Comparison of ENCODE assay signal across 1 cellular context in the genomic region with DNA sequence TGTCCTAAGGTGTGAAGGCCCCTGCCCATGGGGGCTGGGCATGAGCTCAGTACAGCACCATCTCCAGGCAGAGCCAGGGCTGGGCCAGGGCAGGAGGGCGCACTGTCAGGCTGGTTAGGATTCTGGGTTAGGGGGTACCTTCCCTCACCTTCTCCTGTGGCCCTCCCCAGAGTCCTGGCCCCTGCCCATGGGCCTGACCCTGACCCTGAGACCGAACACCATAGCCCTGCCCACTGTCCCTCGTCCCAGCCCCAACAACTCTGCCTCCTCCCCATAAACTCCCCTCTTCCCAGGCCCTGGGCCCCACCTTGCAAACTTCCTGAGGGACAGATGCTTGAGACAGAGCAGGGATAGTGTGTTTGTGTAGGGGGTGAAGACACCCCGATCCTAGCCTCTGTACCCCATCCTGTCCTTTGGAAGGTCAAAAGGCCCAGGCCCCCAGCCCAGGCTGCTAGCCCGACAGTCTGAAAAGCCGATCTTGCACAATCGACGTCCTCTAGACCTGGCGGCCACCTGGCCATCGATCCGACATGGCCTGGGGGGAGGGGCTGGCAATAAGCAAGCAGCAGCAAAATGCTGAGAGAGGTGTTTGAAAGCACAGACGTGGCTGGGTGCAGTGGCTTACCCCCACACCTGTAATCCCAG.
TF ChIP-seq lines count a peak whose summit lies in the region.

No MANE protein-coding gene starts in this region.

TF ChIP-seq in HepG2, 621 proteins besides CTCF, POLR2A, EP300 and RAD21 (continued from another document and continues in another):
- TF ChIP-seq, protein P1, sequence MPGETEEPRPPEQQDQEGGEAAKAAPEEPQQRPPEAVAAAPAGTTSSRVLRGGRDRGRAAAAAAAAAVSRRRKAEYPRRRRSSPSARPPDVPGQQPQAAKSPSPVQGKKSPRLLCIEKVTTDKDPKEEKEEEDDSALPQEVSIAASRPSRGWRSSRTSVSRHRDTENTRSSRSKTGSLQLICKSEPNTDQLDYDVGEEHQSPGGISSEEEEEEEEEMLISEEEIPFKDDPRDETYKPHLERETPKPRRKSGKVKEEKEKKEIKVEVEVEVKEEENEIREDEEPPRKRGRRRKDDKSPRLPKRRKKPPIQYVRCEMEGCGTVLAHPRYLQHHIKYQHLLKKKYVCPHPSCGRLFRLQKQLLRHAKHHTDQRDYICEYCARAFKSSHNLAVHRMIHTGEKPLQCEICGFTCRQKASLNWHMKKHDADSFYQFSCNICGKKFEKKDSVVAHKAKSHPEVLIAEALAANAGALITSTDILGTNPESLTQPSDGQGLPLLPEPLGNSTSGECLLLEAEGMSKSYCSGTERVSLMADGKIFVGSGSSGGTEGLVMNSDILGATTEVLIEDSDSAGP (CRISPR knock-in tag; IDR thresholded peaks at IDR 0.05; ENCODE audit: borderline replicate concordance), result peak; percentile 54; the same call in 1 of the 2 replicates
- TF ChIP-seq PITX1 (CRISPR knock-in tag; IDR thresholded peaks at IDR 0.05) (peak; percentile 83; the same call in 1 of the 2 replicates), ZNF7 (CRISPR knock-in tag; IDR thresholded peaks at IDR 0.05) (no peak), ZNF773 (CRISPR knock-in tag; IDR thresholded peaks at IDR 0.05; ENCODE audit: borderline replicate concordance) (no peak), SAFB2 (CRISPR knock-in tag; IDR thresholded peaks at IDR 0.05; ENCODE audit: borderline replicate concordance, low read depth) (0 out of 2 replicates have a peak, but pooled peaks have one; percentile 59), TCF12 (IDR thresholded peaks at IDR 0.05) (no peak), TCF12 (CRISPR knock-in tag; IDR thresholded peaks at IDR 0.05) (0 out of 2 replicates have a peak, but pooled peaks have one; percentile 40), ZNF180 (CRISPR knock-in tag; IDR thresholded peaks at IDR 0.05; ENCODE audit: borderline replicate concordance, low read depth) (no peak), SALL1 (CRISPR knock-in tag; IDR thresholded peaks at IDR 0.05) (peak; percentile 87), RFXANK (CRISPR knock-in tag; IDR thresholded peaks at IDR 0.05) (no peak), ZNF468 (CRISPR knock-in tag; IDR thresholded peaks at IDR 0.05) (no peak), ZSCAN29 (CRISPR knock-in tag; conservative IDR thresholded peaks at IDR 0.05) (0 out of 2 replicates have a peak, but pooled peaks have one; percentile 31), ZNF383 (CRISPR knock-in tag; IDR thresholded peaks at IDR 0.05; ENCODE audit: borderline replicate concordance) (no peak), HMG20B (CRISPR knock-in tag; conservative IDR thresholded peaks at IDR 0.05) (no peak), ZNF747 (CRISPR knock-in tag; IDR thresholded peaks at IDR 0.05; ENCODE audit: borderline replicate concordance) (0 out of 2 replicates have a peak, but pooled peaks have one; percentile 26), ZNF205 (CRISPR knock-in tag; IDR thresholded peaks at IDR 0.05) (no peak), TSC22D2 (CRISPR knock-in tag; IDR thresholded peaks at IDR 0.05; ENCODE audit: borderline replicate concordance) (no peak), ARNTL (CRISPR knock-in tag; IDR thresholded peaks at IDR 0.05) (0 out of 2 replicates have a peak, but pooled peaks have one; percentile 31), NCOA2 (CRISPR knock-in tag; IDR thresholded peaks at IDR 0.05) (peak; percentile 26; the same call in 1 of the 2 replicates), ZNF720 (CRISPR knock-in tag; IDR thresholded peaks at IDR 0.05) (no peak), GZF1 (CRISPR knock-in tag; IDR thresholded peaks at IDR 0.05) (no peak), FOSL1 (CRISPR knock-in tag; IDR thresholded peaks at IDR 0.05; ENCODE audit: borderline replicate concordance) (no peak), SRSF4 (IDR thresholded peaks at IDR 0.05; ENCODE audit: low read depth, low read length, poor library complexity, severe bottlenecking) (no peak), ZNF274 (CRISPR knock-in tag; IDR thresholded peaks at IDR 0.05) (no peak), ZNF263 (CRISPR knock-in tag; IDR thresholded peaks at IDR 0.05) (0 out of 2 replicates have a peak, but pooled peaks have one; percentile 38), ZEB1 (IDR thresholded peaks at IDR 0.05; ENCODE audit: insufficient replicate concordance, low read depth) (peak; percentile 98), SP1 (IDR thresholded peaks at IDR 0.05) (no peak), SP1 (CRISPR knock-in tag; IDR thresholded peaks at IDR 0.05) (no peak), BHLHE40 (IDR thresholded peaks at IDR 0.05; ENCODE audit: low read length) (no peak), TEAD2 (CRISPR knock-in tag; IDR thresholded peaks at IDR 0.05) (no peak), TBX3 (IDR thresholded peaks at IDR 0.05; ENCODE audit: borderline replicate concordance) (peak; percentile 21; the same call in 1 of the 2 replicates), ZNF296 (CRISPR knock-in tag; conservative IDR thresholded peaks at IDR 0.05) (peak; percentile 79; the same call in 1 of the 2 replicates), GATAD1 (CRISPR knock-in tag; IDR thresholded peaks at IDR 0.05) (no peak), ZFP41 (CRISPR knock-in tag; IDR thresholded peaks at IDR 0.05; ENCODE audit: borderline replicate concordance) (no peak), STAT5B (CRISPR knock-in tag; IDR thresholded peaks at IDR 0.05) (no peak), ZNF790 (CRISPR knock-in tag; IDR thresholded peaks at IDR 0.05; ENCODE audit: borderline replicate concordance) (no peak)
- TF ChIP-seq, protein P2, sequence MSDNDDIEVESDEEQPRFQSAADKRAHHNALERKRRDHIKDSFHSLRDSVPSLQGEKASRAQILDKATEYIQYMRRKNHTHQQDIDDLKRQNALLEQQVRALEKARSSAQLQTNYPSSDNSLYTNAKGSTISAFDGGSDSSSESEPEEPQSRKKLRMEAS (IDR thresholded peaks at IDR 0.05), result 0 out of 2 replicates have a peak, but pooled peaks have one; percentile 57
- TF ChIP-seq, protein P3, sequence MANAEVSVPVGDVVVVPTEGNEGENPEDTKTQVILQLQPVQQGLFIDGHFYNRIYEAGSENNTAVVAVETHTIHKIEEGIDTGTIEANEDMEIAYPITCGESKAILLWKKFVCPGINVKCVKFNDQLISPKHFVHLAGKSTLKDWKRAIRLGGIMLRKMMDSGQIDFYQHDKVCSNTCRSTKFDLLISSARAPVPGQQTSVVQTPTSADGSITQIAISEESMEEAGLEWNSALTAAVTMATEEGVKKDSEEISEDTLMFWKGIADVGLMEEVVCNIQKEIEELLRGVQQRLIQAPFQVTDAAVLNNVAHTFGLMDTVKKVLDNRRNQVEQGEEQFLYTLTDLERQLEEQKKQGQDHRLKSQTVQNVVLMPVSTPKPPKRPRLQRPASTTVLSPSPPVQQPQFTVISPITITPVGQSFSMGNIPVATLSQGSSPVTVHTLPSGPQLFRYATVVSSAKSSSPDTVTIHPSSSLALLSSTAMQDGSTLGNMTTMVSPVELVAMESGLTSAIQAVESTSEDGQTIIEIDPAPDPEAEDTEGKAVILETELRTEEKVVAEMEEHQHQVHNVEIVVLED (CRISPR knock-in tag; IDR thresholded peaks at IDR 0.05; ENCODE audit: borderline replicate concordance), result no peak; the same call in 1 of the 2 replicates
- TF ChIP-seq, protein P4, sequence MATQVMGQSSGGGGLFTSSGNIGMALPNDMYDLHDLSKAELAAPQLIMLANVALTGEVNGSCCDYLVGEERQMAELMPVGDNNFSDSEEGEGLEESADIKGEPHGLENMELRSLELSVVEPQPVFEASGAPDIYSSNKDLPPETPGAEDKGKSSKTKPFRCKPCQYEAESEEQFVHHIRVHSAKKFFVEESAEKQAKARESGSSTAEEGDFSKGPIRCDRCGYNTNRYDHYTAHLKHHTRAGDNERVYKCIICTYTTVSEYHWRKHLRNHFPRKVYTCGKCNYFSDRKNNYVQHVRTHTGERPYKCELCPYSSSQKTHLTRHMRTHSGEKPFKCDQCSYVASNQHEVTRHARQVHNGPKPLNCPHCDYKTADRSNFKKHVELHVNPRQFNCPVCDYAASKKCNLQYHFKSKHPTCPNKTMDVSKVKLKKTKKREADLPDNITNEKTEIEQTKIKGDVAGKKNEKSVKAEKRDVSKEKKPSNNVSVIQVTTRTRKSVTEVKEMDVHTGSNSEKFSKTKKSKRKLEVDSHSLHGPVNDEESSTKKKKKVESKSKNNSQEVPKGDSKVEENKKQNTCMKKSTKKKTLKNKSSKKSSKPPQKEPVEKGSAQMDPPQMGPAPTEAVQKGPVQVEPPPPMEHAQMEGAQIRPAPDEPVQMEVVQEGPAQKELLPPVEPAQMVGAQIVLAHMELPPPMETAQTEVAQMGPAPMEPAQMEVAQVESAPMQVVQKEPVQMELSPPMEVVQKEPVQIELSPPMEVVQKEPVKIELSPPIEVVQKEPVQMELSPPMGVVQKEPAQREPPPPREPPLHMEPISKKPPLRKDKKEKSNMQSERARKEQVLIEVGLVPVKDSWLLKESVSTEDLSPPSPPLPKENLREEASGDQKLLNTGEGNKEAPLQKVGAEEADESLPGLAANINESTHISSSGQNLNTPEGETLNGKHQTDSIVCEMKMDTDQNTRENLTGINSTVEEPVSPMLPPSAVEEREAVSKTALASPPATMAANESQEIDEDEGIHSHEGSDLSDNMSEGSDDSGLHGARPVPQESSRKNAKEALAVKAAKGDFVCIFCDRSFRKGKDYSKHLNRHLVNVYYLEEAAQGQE (IDR thresholded peaks at IDR 0.05; ENCODE audit: borderline replicate concordance in 1 of 2, low read depth in 1 of 2, low read length in 2 of 2), result no peak
- TF ChIP-seq, protein P5, sequence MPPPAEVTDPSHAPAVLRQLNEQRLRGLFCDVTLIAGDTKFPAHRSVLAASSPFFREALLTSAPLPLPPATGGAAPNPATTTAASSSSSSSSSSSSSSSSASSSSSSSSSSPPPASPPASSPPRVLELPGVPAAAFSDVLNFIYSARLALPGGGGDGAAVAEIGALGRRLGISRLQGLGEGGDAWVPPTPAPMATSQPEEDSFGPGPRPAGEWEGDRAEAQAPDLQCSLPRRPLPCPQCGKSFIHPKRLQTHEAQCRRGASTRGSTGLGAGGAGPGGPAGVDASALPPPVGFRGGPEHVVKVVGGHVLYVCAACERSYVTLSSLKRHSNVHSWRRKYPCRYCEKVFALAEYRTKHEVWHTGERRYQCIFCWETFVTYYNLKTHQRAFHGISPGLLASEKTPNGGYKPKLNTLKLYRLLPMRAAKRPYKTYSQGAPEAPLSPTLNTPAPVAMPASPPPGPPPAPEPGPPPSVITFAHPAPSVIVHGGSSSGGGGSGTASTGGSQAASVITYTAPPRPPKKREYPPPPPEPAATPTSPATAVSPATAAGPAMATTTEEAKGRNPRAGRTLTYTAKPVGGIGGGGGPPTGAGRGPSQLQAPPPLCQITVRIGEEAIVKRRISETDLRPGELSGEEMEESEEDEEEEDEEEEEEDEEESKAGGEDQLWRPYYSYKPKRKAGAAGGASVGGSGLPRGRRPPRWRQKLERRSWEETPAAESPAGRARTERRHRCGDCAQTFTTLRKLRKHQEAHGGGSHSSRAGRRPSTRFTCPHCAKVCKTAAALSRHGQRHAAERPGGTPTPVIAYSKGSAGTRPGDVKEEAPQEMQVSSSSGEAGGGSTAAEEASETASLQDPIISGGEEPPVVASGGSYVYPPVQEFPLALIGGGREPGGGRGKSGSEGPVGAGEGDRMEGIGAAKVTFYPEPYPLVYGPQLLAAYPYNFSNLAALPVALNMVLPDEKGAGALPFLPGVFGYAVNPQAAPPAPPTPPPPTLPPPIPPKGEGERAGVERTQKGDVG (CRISPR knock-in tag; IDR thresholded peaks at IDR 0.05; ENCODE audit: borderline replicate concordance), result no peak
- TF ChIP-seq, protein P6, sequence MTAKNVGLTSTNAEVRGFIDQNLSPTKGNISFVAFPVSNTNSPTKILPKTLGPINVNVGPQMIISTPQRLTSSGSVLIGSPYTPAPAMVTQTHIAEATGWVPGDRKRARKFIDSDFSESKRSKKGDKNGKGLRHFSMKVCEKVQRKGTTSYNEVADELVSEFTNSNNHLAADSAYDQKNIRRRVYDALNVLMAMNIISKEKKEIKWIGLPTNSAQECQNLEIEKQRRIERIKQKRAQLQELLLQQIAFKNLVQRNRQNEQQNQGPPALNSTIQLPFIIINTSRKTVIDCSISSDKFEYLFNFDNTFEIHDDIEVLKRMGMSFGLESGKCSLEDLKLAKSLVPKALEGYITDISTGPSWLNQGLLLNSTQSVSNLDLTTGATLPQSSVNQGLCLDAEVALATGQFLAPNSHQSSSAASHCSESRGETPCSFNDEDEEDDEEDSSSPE (CRISPR knock-in tag; IDR thresholded peaks at IDR 0.05), result no peak
- TF ChIP-seq, protein P7, sequence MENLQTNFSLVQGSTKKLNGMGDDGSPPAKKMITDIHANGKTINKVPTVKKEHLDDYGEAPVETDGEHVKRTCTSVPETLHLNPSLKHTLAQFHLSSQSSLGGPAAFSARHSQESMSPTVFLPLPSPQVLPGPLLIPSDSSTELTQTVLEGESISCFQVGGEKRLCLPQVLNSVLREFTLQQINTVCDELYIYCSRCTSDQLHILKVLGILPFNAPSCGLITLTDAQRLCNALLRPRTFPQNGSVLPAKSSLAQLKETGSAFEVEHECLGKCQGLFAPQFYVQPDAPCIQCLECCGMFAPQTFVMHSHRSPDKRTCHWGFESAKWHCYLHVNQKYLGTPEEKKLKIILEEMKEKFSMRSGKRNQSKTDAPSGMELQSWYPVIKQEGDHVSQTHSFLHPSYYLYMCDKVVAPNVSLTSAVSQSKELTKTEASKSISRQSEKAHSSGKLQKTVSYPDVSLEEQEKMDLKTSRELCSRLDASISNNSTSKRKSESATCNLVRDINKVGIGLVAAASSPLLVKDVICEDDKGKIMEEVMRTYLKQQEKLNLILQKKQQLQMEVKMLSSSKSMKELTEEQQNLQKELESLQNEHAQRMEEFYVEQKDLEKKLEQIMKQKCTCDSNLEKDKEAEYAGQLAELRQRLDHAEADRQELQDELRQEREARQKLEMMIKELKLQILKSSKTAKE (CRISPR knock-in tag; IDR thresholded peaks at IDR 0.05; ENCODE audit: borderline replicate concordance), result peak; percentile 89
